In genomic region chr6:6943411-6943810, GRCh38 we compare ENCODE assay signal across 16 cellular contexts.
DNase-seq lines count a peak whose midpoint lies in the region; ATAC-seq, FAIRE-seq and TF ChIP-seq lines count a peak whose summit lies in the region.
"Had no signal": no experiment of that assay in that cellular context is flagged by ENCODE, and none has a peak within 500 bp of the region (broad histone marks: within the 10 kb centered on the region; RNA-seq: fewer than 3 reads in every experiment).

No MANE protein-coding gene starts in this region.

- no peak for TF ChIP-seq RAD21 in K562 (CRISPR knock-in tag; conservative IDR thresholded peaks at IDR 0.05 in 1 of 2, IDR thresholded peaks at IDR 0.05 in 1 of 2)

- POLR2A ChIA-PET in K562 (lab: Yijun Ruan, JAX) = interaction anchor here (0.6 kb wide), 1 partner anchor 387 kb away, joined by 3 read pairs; no protein-coding TSS in a partner anchor

- TF ChIP-seq CTCF in mammary epithelial cell (conservative IDR thresholded peaks at IDR 0.05 in 1 of 2, IDR thresholded peaks at IDR 0.05 in 1 of 2; ENCODE audit: extremely low read depth in 1 of 2, insufficient read depth in 1 of 2, low read depth in 1 of 2, low read length in 2 of 2) (no peak), breast epithelium (IDR thresholded peaks at IDR 0.05) (no peak), K562 (IDR thresholded peaks at IDR 0.05 in 2 of 3, conservative IDR thresholded peaks at IDR 0.05 in 1 of 3; ENCODE audit: insufficient read depth in 2 of 3, low read depth in 1 of 3, low read length in 3 of 3) (no peak)

- H4K20me1 ChIP-seq in mammary epithelial cell (ENCODE audit: insufficient read depth, low read length) (no peaks in the 10 kb centered on the region), K562 (replicated peaks; ENCODE audit: control insufficient read depth, insufficient read depth, low read length) (no peaks in the 10 kb centered on the region)

- no peak; the same call in 1 of the 3 replicates for ATAC-seq in K562
- ATAC-seq: HepG2 had no signal

- H3K4me3 ChIP-seq in mammary epithelial cell (replicated peaks in 1 of 3; ENCODE audit: insufficient read depth in 1 of 3, low read depth in 2 of 3, low read length in 3 of 3) (no peak overlapping the region), breast epithelium (no peak overlapping the region), K562 (no peak overlapping the region)

- H3K9me1 ChIP-seq in K562 (ENCODE audit: control insufficient read depth, insufficient read depth, low read length) = no peaks in the 10 kb centered on the region

- H3K9ac ChIP-seq in mammary epithelial cell (ENCODE audit: insufficient read depth, low read length) = no peak overlapping the region
- no peak overlapping the region for H3K9ac ChIP-seq in K562 (ENCODE audit: insufficient read depth in 1 of 2, low read depth in 2 of 2, low read length in 2 of 2)

- 7% methylated on average over 1 of the region's 1 CpG for WGBS in mammary epithelial cell (ENCODE audit: low coverage, missing lambda C conversion rate)
- WGBS in K562 (ENCODE audit: insufficient coverage, low coverage, missing lambda C conversion rate) = 27% methylated on average over 1 of the region's 1 CpG

- H3K27ac ChIP-seq in mammary epithelial cell (ENCODE audit: insufficient read depth, low read depth, low read length) (no peak overlapping the region), breast epithelium (no peak overlapping the region), K562 (ENCODE audit: extremely low read depth, low read depth, low read length) (no peak overlapping the region)
- H3K27ac ChIP-seq: upper lobe of left lung had no signal

- TF ChIP-seq EP300 in K562 (IDR thresholded peaks at IDR 0.05; ENCODE audit: low read length) = no peak

- DNase-seq in mammary epithelial cell (no peak), breast epithelium (ENCODE audit: low spot score in 2 of 2) (no peak), KG1 (lab: John Stamatoyannopoulos, UW) (peak; percentile 53), K562 (ENCODE audit: extremely low read depth in 1 of 4, low spot score in 3 of 4) (no peak), glomerular visceral epithelial cell (ENCODE audit: extremely low spot score) (no peak), COLO668 (lab: John Stamatoyannopoulos, UW; ENCODE audit: unreplicated experiment) (no peak), hippocampal formation (lab: John Stamatoyannopoulos, UW) (no peak)
- DNase-seq in activated CD4-positive, alpha-beta T cell treated with anti-CD3 and anti-CD28 coated beads for 48 hours = no peak
- DNase-seq: activated T-cell treated with anti-CD3 and anti-CD28 coated beads, Interleukin-2, amount 50 U/mL, for 1 hour; Caco-2; effector CD8-positive, alpha-beta T cell; NCI-H226; occipital lobe; stimulated activated CD4-positive, alpha-beta T cell treated with anti-CD3 and anti-CD28 coated beads, Interleukin-4, amount 100 ng/mL, for 24 hours had no signal

- no peaks in the 10 kb centered on the region for H3K27me3 ChIP-seq in mammary epithelial cell (ENCODE audit: insufficient read depth, low read length)
- H3K27me3 ChIP-seq in breast epithelium = no peaks in the 10 kb centered on the region
- no peaks in the 10 kb centered on the region for H3K27me3 ChIP-seq in K562 (ENCODE audit: control insufficient read depth in 2 of 2, insufficient read depth in 2 of 2, low read length in 2 of 2)
- H3K27me3 ChIP-seq: upper lobe of left lung had no signal

- H3K9me3 ChIP-seq in mammary epithelial cell (replicated peaks; ENCODE audit: insufficient read depth, low read length) = no peaks in the 10 kb centered on the region
- H3K9me3 ChIP-seq in breast epithelium = peaks cover 0 to 4% of the 10 kb centered on the region in 2 donors
- no peaks in the 10 kb centered on the region for H3K9me3 ChIP-seq in K562 (replicated peaks; ENCODE audit: control insufficient read depth, insufficient read depth, low read depth, low read length)
- H3K9me3 ChIP-seq: Caco-2, upper lobe of left lung had no signal

- H3K4me1 ChIP-seq in mammary epithelial cell (ENCODE audit: insufficient read depth, low read length) (peaks cover 3% of the 10 kb centered on the region), breast epithelium (no peaks in the 10 kb centered on the region), K562 (replicated peaks in 1 of 2; ENCODE audit: control insufficient read depth in 2 of 2, insufficient read depth in 2 of 2, low read length in 2 of 2) (peaks cover 0 to 3% of the 10 kb centered on the region in 2 experiments; a peak in 1 of 5 replicates)

- intact Hi-C loops in mammary epithelial cell (cut with micrococcal nuclease) (no loop called here), breast epithelium (cut with DNase I; ENCODE audit: low total_unique reads) (no loop called here), K562 (cut with micrococcal nuclease) (no loop called here)

- FAIRE-seq in K562 (lab: Jason Lieb, UNC) = peak; percentile 52
- FAIRE-seq: HepG2 had no signal

- CTCF ChIA-PET in mammary epithelial cell (lab: Charles Lee; ENCODE audit: low non-redundant PET) (no interaction called here), K562 (lab: Yijun Ruan, JAX; ENCODE audit: low intra/inter-chr PET ratio) (interaction anchor here (0.7 kb wide), 1 partner anchor 165 kb away, joined by 4 read pairs; no protein-coding TSS in a partner anchor)

- H3K4me2 ChIP-seq in mammary epithelial cell (ENCODE audit: insufficient read depth, low read depth, low read length) (no peak overlapping the region), K562 (ENCODE audit: insufficient read depth, low read length) (no peak overlapping the region)

- H3K79me2 ChIP-seq in mammary epithelial cell (ENCODE audit: insufficient read depth, low read length) (no peaks in the 10 kb centered on the region), K562 (ENCODE audit: control insufficient read depth, insufficient read depth, low read length) (no peaks in the 10 kb centered on the region)

- BruUV-seq in mammary epithelial cell (replicated peaks; lab: Mats Ljungman, UMichigan) = no TSS peak
- BruUV-seq in K562 (replicated peaks; lab: Mats Ljungman, UMichigan) = no TSS peak

- in situ Hi-C loops in mammary epithelial cell (cut with MboI; ENCODE audit: low sequenced_read_pairs in 2 of 2) = no loop called here
- in situ Hi-C loops in K562 (cut with MboI) = no loop called here

- TF ChIP-seq POLR2A in breast epithelium (IDR thresholded peaks at IDR 0.05) = no peak
- no peak for TF ChIP-seq POLR2A in K562 (conservative IDR thresholded peaks at IDR 0.05)

- peak overlapping the region; percentile 48 for H2AFZ ChIP-seq in mammary epithelial cell (ENCODE audit: low read depth, low read length)
- H2AFZ ChIP-seq in K562 (ENCODE audit: low read depth, low read length) = peak overlapping the region; percentile 49

- H3K36me3 ChIP-seq in mammary epithelial cell (ENCODE audit: insufficient read depth, low read length) = no peaks in the 10 kb centered on the region
- no peaks in the 10 kb centered on the region for H3K36me3 ChIP-seq in breast epithelium
- H3K36me3 ChIP-seq in K562 (ENCODE audit: control insufficient read depth, insufficient read depth, low read length) = no peaks in the 10 kb centered on the region
- H3K36me3 ChIP-seq: upper lobe of left lung had no signal

- dilution Hi-C loops in mammary epithelial cell (cut with HindIII; ENCODE audit: low sequenced_read_pairs) = no loop called here

TF ChIP-seq in K562, 482 proteins besides CTCF, POLR2A, EP300 and RAD21:
- TF ChIP-seq PREB (CRISPR knock-in tag; IDR thresholded peaks at IDR 0.05) (no peak), TBP (optimal IDR thresholded peaks at IDR 0.05; ENCODE audit: low read depth, low read length) (no peak)
